15 cellular contexts compared by ENCODE assay signal in genomic region chr6:97009781-97010492, GRCh38.
A peak's percentile ranks its signal among the peaks of the same experiment; 100 is the strongest.
DNase-seq lines count a peak whose midpoint lies in the region; ATAC-seq and TF ChIP-seq lines count a peak whose summit lies in the region.
"Had no signal": no experiment of that assay in that cellular context is flagged by ENCODE, and none has a peak within 500 bp of the region (broad histone marks: within the 10 kb centered on the region; RNA-seq: fewer than 3 reads in every experiment).

No MANE protein-coding gene starts in this region.

- TF ChIP-seq CTCF in smooth muscle cell (IDR thresholded peaks at IDR 0.05; ENCODE audit: borderline replicate concordance, insufficient read depth, poor library complexity, severe bottlenecking) = no peak

- 82% methylated on average over 1 of the region's 1 CpG for WGBS in smooth muscle cell (ENCODE audit: low lambda C conversion rate)

- no peak overlapping the region for H3K4me3 ChIP-seq in smooth muscle cell
- H3K4me3 ChIP-seq: SJCRH30 had no signal

- no peak overlapping the region for H3K9ac ChIP-seq in smooth muscle cell (ENCODE audit: low read depth)

- no peaks in the 10 kb centered on the region for H3K4me1 ChIP-seq in smooth muscle cell (ENCODE audit: low read depth)
- H3K4me1 ChIP-seq: SJCRH30 had no signal

- DNase-seq in Ammon's horn (ENCODE audit: low spot score) = peak; percentile 88
- DNase-seq in head of caudate nucleus = peak in 38 of 42 donors; percentile 16 to 88 (median 72)
- peak; percentile 20 for DNase-seq in occipital lobe (lab: John Stamatoyannopoulos, UW)
- DNase-seq in smooth muscle cell (lab: John Stamatoyannopoulos, UW; ENCODE audit: unreplicated experiment) = no peak
- no peak for DNase-seq in NCI-H226
- no peak for DNase-seq in HK-2 (ENCODE audit: unreplicated experiment)
- DNase-seq: 8988T; CD8-positive, alpha-beta memory T cell; NCI-H1417; NCI-H1930; NCI-H748 treated with DMSO at 0.1 percent for 48 hours; SJCRH30 had no signal

- H3K36me3 ChIP-seq in smooth muscle cell (ENCODE audit: low read depth) = no peaks in the 10 kb centered on the region
- H3K36me3 ChIP-seq: SJCRH30 had no signal

- no peak overlapping the region for H2AFZ ChIP-seq in smooth muscle cell (ENCODE audit: low read depth)

- peaks cover 3% of the 10 kb centered on the region for H3K27me3 ChIP-seq in smooth muscle cell (ENCODE audit: low read depth)
- H3K27me3 ChIP-seq: SJCRH30 had no signal

- no peak overlapping the region for H3K4me2 ChIP-seq in smooth muscle cell

- no peaks in the 10 kb centered on the region for H3K79me2 ChIP-seq in smooth muscle cell (ENCODE audit: low read depth)

- H3K9me3 ChIP-seq in smooth muscle cell (replicated peaks; ENCODE audit: low read depth) = no peaks in the 10 kb centered on the region
- H3K9me3 ChIP-seq: SJCRH30 had no signal

- intact Hi-C loops in head of caudate nucleus (cut with DNase I) = loop anchor here (5.0 kb wide), 1 partner anchor 37 kb away; no protein-coding TSS in a partner anchor

- no peak for ATAC-seq in GM19035 (IDR thresholded peaks at IDR 0.05; ENCODE audit: unreplicated experiment)

- no peaks in the 10 kb centered on the region for H3F3A ChIP-seq in smooth muscle cell (ENCODE audit: low read depth)

- H3K27ac ChIP-seq in angular gyrus (ENCODE audit: low read depth, low read length) = peak overlapping the region; percentile 97
- H3K27ac ChIP-seq in smooth muscle cell (ENCODE audit: low read depth) = no peak overlapping the region
- H3K27ac ChIP-seq: HL-60, SJCRH30 had no signal

- no peaks in the 10 kb centered on the region for H4K20me1 ChIP-seq in smooth muscle cell (ENCODE audit: low read depth)

Comparison
In these comparisons a context has a peak if more than half of its experiments do, and no peak if none do; other contexts are left out.
1. DNase-seq: peak in Ammon's horn (single experiment), head of caudate nucleus (38 of 42) and occipital lobe (single experiment); none in smooth muscle cell (single experiment), NCI-H226 (single experiment) and HK-2 (single experiment).